1 cellular context compared by ENCODE assay signal in the genomic region with DNA sequence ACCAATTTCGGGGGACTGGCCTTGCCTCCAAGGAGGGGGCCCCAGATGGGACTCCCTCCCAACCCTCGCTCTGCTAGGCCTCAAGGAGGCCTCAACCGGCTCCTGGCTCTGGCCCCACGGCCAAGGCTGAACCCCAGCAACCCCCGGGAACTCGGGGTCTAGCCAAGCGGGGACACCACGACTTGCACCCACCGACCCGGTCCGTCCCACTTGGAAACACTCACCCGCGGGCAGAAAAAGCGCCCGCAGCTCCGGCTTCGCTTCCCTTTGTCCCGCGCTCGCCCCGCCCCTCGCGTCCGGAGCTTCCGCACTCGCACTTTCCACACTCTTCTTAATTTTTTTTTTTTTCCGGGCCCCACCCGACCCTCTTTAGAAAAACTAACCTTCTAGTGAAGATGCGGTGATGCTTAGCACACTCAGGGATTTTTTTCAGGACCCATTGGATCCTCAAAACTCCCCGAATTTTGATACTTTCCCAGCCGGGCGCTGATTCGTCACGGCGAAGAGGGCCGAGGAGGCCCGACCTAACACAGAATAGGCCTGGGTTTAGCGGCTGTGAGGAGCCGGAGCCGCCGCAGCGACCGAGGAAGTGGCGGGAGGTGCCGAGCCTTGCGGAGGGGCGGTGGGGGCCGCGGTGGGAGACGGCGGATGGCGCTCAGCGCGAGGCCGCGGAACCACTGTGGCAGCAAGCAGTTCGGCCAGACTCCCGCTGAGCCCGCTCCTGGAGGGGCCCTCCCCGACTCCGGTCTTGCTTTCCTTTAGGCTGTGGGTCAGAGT.
TF ChIP-seq lines count a peak whose summit lies in the region.

A gene (minus strand): TSS at position 270 of the 777 bp plus-strand sequence. CDS start 2,016 bp downstream, outside the sequence.

TF ChIP-seq in HepG2, 621 proteins besides CTCF, POLR2A, EP300 and RAD21 (continued from another document and continues in another):
- TF ChIP-seq, protein P1, sequence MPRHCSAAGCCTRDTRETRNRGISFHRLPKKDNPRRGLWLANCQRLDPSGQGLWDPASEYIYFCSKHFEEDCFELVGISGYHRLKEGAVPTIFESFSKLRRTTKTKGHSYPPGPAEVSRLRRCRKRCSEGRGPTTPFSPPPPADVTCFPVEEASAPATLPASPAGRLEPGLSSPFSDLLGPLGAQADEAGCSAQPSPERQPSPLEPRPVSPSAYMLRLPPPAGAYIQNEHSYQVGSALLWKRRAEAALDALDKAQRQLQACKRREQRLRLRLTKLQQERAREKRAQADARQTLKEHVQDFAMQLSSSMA (CRISPR knock-in tag; IDR thresholded peaks at IDR 0.05): no peak
- peak; percentile 64; the same call in 1 of the 2 replicates for TF ChIP-seq ZNF556 (CRISPR knock-in tag; IDR thresholded peaks at IDR 0.05; ENCODE audit: borderline replicate concordance)
- 0 out of 2 replicates have a peak, but pooled peaks have one; percentile 52 for TF ChIP-seq ZNF549 (CRISPR knock-in tag; IDR thresholded peaks at IDR 0.05)
- peak; percentile 98 for TF ChIP-seq ZNF883 (CRISPR knock-in tag; IDR thresholded peaks at IDR 0.05; ENCODE audit: not compliant biosample characterization)
- TF ChIP-seq, protein P2, sequence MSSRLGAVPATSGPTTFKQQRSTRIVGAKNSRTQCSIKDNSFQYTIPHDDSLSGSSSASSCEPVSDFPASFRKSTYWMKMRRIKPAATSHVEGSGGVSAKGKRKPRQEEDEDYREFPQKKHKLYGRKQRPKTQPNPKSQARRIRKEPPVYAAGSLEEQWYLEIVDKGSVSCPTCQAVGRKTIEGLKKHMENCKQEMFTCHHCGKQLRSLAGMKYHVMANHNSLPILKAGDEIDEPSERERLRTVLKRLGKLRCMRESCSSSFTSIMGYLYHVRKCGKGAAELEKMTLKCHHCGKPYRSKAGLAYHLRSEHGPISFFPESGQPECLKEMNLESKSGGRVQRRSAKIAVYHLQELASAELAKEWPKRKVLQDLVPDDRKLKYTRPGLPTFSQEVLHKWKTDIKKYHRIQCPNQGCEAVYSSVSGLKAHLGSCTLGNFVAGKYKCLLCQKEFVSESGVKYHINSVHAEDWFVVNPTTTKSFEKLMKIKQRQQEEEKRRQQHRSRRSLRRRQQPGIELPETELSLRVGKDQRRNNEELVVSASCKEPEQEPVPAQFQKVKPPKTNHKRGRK (CRISPR knock-in tag; IDR thresholded peaks at IDR 0.05): no peak
- no peak for TF ChIP-seq POLR2AphosphoS2 (IDR thresholded peaks at IDR 0.05; ENCODE audit: low read depth, low read length)
- TF ChIP-seq REXO4 (CRISPR knock-in tag; IDR thresholded peaks at IDR 0.05; ENCODE audit: borderline replicate concordance): no peak
- peak; percentile 76; the same call in 1 of the 2 replicates for TF ChIP-seq ZNF501 (CRISPR knock-in tag; IDR thresholded peaks at IDR 0.05)
- TF ChIP-seq ZFP36 (IDR thresholded peaks at IDR 0.05; ENCODE audit: borderline replicate concordance, low read depth, low read length, partially characterized antibody): no peak
- no peak; the same call in 1 of the 2 replicates for TF ChIP-seq ZNF629 (CRISPR knock-in tag; conservative IDR thresholded peaks at IDR 0.05)
- TF ChIP-seq NFE2L1 (CRISPR knock-in tag; IDR thresholded peaks at IDR 0.05; ENCODE audit: borderline replicate concordance): no peak
- TF ChIP-seq NR2F1 (CRISPR knock-in tag; IDR thresholded peaks at IDR 0.05): peak in 1 of 2 experiments; percentile 14; a peak in 1 of 4 replicates
- no peak; the same call in 1 of the 2 replicates for TF ChIP-seq NFKBIZ (CRISPR knock-in tag; IDR thresholded peaks at IDR 0.05)
- TF ChIP-seq ZNF543 (CRISPR knock-in tag; IDR thresholded peaks at IDR 0.05): peak; percentile 79; the same call in 1 of the 2 replicates
- TF ChIP-seq ZBTB7B (CRISPR knock-in tag; IDR thresholded peaks at IDR 0.05): peak; percentile 67
- TF ChIP-seq AGO1 (IDR thresholded peaks at IDR 0.05; ENCODE audit: low read depth, low read length, poor library complexity, severe bottlenecking): no peak
- TF ChIP-seq, protein P3, sequence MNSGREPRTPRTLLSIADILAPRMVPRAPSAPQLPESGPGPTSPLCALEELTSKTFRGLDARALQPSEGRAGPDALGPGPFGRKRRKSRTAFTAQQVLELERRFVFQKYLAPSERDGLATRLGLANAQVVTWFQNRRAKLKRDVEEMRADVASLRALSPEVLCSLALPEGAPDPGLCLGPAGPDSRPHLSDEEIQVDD (CRISPR knock-in tag; IDR thresholded peaks at IDR 0.05; ENCODE audit: borderline replicate concordance): 0 out of 2 replicates have a peak, but pooled peaks have one; percentile 22
- TF ChIP-seq ZNF225 (CRISPR knock-in tag; IDR thresholded peaks at IDR 0.05): no peak; the same call in 1 of the 2 replicates
- TF ChIP-seq CREM (IDR thresholded peaks at IDR 0.05): 0 out of 2 replicates have a peak, but pooled peaks have one; percentile 12
- TF ChIP-seq CREM (CRISPR knock-in tag; IDR thresholded peaks at IDR 0.05): no peak
- TF ChIP-seq, protein P4, sequence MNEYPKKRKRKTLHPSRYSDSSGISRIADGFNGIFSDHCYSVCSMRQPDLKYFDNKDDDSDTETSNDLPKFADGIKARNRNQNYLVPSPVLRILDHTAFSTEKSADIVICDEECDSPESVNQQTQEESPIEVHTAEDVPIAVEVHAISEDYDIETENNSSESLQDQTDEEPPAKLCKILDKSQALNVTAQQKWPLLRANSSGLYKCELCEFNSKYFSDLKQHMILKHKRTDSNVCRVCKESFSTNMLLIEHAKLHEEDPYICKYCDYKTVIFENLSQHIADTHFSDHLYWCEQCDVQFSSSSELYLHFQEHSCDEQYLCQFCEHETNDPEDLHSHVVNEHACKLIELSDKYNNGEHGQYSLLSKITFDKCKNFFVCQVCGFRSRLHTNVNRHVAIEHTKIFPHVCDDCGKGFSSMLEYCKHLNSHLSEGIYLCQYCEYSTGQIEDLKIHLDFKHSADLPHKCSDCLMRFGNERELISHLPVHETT (CRISPR knock-in tag; conservative IDR thresholded peaks at IDR 0.05): no peak
- TF ChIP-seq ZMYM2 (CRISPR knock-in tag; IDR thresholded peaks at IDR 0.05): peak; percentile 68; the same call in 1 of the 2 replicates
- TF ChIP-seq, protein P5, sequence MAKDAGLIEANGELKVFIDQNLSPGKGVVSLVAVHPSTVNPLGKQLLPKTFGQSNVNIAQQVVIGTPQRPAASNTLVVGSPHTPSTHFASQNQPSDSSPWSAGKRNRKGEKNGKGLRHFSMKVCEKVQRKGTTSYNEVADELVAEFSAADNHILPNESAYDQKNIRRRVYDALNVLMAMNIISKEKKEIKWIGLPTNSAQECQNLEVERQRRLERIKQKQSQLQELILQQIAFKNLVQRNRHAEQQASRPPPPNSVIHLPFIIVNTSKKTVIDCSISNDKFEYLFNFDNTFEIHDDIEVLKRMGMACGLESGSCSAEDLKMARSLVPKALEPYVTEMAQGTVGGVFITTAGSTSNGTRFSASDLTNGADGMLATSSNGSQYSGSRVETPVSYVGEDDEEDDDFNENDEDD (CRISPR knock-in tag; IDR thresholded peaks at IDR 0.05; ENCODE audit: borderline replicate concordance): peak; percentile 52; the same call in 1 of the 2 replicates
- TF ChIP-seq RBM39 (IDR thresholded peaks at IDR 0.05; ENCODE audit: low read depth, low read length, poor library complexity, severe bottlenecking): peak; percentile 96
- peak; percentile 99 for TF ChIP-seq ZFX (CRISPR knock-in tag; IDR thresholded peaks at IDR 0.05; ENCODE audit: low read depth)
- peak; percentile 77 for TF ChIP-seq GATAD1 (CRISPR knock-in tag; IDR thresholded peaks at IDR 0.05)
- no peak for TF ChIP-seq GATA4 (IDR thresholded peaks at IDR 0.05; ENCODE audit: borderline replicate concordance, low read depth)
- TF ChIP-seq KAT8 (CRISPR knock-in tag; IDR thresholded peaks at IDR 0.05): peak; percentile 84
- TF ChIP-seq, protein P6, sequence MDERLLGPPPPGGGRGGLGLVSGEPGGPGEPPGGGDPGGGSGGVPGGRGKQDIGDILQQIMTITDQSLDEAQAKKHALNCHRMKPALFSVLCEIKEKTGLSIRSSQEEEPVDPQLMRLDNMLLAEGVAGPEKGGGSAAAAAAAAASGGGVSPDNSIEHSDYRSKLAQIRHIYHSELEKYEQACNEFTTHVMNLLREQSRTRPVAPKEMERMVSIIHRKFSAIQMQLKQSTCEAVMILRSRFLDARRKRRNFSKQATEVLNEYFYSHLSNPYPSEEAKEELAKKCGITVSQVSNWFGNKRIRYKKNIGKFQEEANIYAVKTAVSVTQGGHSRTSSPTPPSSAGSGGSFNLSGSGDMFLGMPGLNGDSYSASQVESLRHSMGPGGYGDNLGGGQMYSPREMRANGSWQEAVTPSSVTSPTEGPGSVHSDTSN (CRISPR knock-in tag; IDR thresholded peaks at IDR 0.05): no peak
- TF ChIP-seq, protein P7, sequence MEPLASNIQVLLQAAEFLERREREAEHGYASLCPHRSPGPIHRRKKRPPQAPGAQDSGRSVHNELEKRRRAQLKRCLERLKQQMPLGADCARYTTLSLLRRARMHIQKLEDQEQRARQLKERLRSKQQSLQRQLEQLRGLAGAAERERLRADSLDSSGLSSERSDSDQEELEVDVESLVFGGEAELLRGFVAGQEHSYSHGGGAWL (CRISPR knock-in tag; IDR thresholded peaks at IDR 0.05): peak; percentile 76
- TF ChIP-seq, protein P8, sequence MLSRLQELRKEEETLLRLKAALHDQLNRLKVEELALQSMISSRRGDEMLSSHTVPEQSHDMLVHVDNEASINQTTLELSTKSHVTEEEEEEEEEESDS (CRISPR knock-in tag; IDR thresholded peaks at IDR 0.05; ENCODE audit: borderline replicate concordance): no peak
- TF ChIP-seq, protein P9, sequence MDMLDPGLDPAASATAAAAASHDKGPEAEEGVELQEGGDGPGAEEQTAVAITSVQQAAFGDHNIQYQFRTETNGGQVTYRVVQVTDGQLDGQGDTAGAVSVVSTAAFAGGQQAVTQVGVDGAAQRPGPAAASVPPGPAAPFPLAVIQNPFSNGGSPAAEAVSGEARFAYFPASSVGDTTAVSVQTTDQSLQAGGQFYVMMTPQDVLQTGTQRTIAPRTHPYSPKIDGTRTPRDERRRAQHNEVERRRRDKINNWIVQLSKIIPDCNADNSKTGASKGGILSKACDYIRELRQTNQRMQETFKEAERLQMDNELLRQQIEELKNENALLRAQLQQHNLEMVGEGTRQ (IDR thresholded peaks at IDR 0.05; ENCODE audit: low read depth, low read length): no peak
- TF ChIP-seq, protein P9 (CRISPR knock-in tag; IDR thresholded peaks at IDR 0.05; ENCODE audit: borderline replicate concordance): 0 out of 2 replicates have a peak, but pooled peaks have one; percentile 48
- no peak for TF ChIP-seq ZNF577 (CRISPR knock-in tag; IDR thresholded peaks at IDR 0.05; ENCODE audit: borderline replicate concordance, low read depth)
- no peak for TF ChIP-seq NFRKB (IDR thresholded peaks at IDR 0.05)
- TF ChIP-seq, protein P10, sequence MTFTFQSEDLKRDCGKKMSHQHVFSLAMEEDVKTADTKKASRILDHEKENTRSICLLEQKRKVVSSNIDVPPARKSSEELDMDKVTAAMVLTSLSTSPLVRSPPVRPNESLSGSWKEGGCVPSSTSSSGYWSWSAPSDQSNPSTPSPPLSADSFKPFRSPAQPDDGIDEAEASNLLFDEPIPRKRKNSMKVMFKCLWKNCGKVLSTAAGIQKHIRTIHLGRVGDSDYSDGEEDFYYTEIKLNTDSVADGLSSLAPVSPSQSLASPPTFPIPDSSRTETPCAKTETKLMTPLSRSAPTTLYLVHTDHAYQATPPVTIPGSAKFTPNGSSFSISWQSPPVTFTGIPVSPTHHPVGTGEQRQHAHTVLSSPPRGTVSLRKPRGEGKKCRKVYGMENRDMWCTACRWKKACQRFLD (CRISPR knock-in tag; IDR thresholded peaks at IDR 0.05; ENCODE audit: borderline replicate concordance): peak; percentile 77; the same call in 1 of the 2 replicates
- TF ChIP-seq XBP1 (CRISPR knock-in tag; IDR thresholded peaks at IDR 0.05): no peak
- TF ChIP-seq, protein P11, sequence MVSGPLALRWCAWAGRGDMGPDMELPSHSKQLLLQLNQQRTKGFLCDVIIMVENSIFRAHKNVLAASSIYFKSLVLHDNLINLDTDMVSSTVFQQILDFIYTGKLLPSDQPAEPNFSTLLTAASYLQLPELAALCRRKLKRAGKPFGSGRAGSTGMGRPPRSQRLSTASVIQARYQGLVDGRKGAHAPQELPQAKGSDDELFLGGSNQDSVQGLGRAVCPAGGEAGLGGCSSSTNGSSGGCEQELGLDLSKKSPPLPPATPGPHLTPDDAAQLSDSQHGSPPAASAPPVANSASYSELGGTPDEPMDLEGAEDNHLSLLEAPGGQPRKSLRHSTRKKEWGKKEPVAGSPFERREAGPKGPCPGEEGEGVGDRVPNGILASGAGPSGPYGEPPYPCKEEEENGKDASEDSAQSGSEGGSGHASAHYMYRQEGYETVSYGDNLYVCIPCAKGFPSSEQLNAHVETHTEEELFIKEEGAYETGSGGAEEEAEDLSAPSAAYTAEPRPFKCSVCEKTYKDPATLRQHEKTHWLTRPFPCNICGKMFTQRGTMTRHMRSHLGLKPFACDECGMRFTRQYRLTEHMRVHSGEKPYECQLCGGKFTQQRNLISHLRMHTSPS (CRISPR knock-in tag; IDR thresholded peaks at IDR 0.05; ENCODE audit: low read depth): no peak
- no peak for TF ChIP-seq ZNF644 (CRISPR knock-in tag; IDR thresholded peaks at IDR 0.05; ENCODE audit: low read depth)
- TF ChIP-seq KLF16 (CRISPR knock-in tag; IDR thresholded peaks at IDR 0.05): peak in 1 of 2 experiments; percentile 64; a peak in 2 of 4 replicates
- peak; percentile 19; the same call in 1 of the 2 replicates for TF ChIP-seq ZNF772 (CRISPR knock-in tag; IDR thresholded peaks at IDR 0.05)
- peak; percentile 57 for TF ChIP-seq DNMT3B (CRISPR knock-in tag; conservative IDR thresholded peaks at IDR 0.05)
- no peak for TF ChIP-seq DPF2 (CRISPR knock-in tag; IDR thresholded peaks at IDR 0.05; ENCODE audit: borderline replicate concordance, low read depth)
- no peak for TF ChIP-seq HNF4G (IDR thresholded peaks at IDR 0.05; ENCODE audit: borderline replicate concordance, low read depth, low read length)
- TF ChIP-seq HNF4G (CRISPR knock-in tag; IDR thresholded peaks at IDR 0.05; ENCODE audit: borderline replicate concordance, low read depth): no peak
- peak; percentile 59 for TF ChIP-seq MTF2 (CRISPR knock-in tag; IDR thresholded peaks at IDR 0.05; ENCODE audit: borderline replicate concordance)
- TF ChIP-seq MLLT10 (CRISPR knock-in tag; IDR thresholded peaks at IDR 0.05): no peak; the same call in 1 of the 2 replicates
- TF ChIP-seq CBX2 (IDR thresholded peaks at IDR 0.05; ENCODE audit: low read depth, low read length): peak; percentile 60; the same call in 1 of the 2 replicates
- no peak for TF ChIP-seq CBX2 (CRISPR knock-in tag; IDR thresholded peaks at IDR 0.05; ENCODE audit: low read depth)
- peak; percentile 34; the same call in 1 of the 2 replicates for TF ChIP-seq ZFP82 (CRISPR knock-in tag; IDR thresholded peaks at IDR 0.05; ENCODE audit: borderline replicate concordance)
- TF ChIP-seq ZNF589 (CRISPR knock-in tag; conservative IDR thresholded peaks at IDR 0.05): no peak
- peak; percentile 48; the same call in 1 of the 2 replicates for TF ChIP-seq ZNF263 (CRISPR knock-in tag; IDR thresholded peaks at IDR 0.05)
- peak in 1 of 2 experiments; percentile 75; a peak in 2 of 4 replicates for TF ChIP-seq MAFK (conservative IDR thresholded peaks at IDR 0.05 in 1 of 2, IDR thresholded peaks at IDR 0.05 in 1 of 2; ENCODE audit: low read length in 2 of 2)
- TF ChIP-seq ZSCAN29 (CRISPR knock-in tag; conservative IDR thresholded peaks at IDR 0.05): peak; percentile 99
- TF ChIP-seq ZNF30 (CRISPR knock-in tag; IDR thresholded peaks at IDR 0.05): peak; percentile 81; the same call in 1 of the 2 replicates
